Comparison of ENCODE assay signal across 8 cellular contexts in the genomic region with DNA sequence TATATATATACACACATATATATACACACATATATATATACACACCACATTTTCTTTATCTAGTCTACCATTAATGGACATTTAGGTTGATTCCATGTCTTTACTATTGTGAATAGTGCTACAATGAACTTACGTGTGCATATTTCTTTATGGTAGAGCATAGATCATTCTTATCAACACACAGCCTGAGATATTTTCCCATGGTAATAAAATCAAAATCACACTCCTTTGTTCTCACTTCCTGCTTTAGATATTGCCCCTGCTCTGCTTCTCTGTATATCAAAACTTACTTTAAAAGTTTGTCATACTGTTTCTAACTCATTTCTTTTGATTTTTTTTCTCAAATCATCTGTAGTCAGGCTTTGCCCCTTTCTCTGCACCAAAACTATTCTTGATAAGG.
"Had no signal": no experiment of that assay in that cellular context is flagged by ENCODE, and none has a peak within 500 bp of the region (broad histone marks: within the 10 kb centered on the region; RNA-seq: fewer than 3 reads in every experiment).

No MANE protein-coding gene starts in this region.

- FAIRE-seq: G401.6, GM12878, GM12891, GM12892, GM18507, GM19239 had no signal

- DNase-seq: GDM1, GF-D8 had no signal

- H3K4me3 ChIP-seq: GM12878 had no signal

- ATAC-seq: GM12878 had no signal
